17 cellular contexts compared by ENCODE assay signal in the genomic region with DNA sequence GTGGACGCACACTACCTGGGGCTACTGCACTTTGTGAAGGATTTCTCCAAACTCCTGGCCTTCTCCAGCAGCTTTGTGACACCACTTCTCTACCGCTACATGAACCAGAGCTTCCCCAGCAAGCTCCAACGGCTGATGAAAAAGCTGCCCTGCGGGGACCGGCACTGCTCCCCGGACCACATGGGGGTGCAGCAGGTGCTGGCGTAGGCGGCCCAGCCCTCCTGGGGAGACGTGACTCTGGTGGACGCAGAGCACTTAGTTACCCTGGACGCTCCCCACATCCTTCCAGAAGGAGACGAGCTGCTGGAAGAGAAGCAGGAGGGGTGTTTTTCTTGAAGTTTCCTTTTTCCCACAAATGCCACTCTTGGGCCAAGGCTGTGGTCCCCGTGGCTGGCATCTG. TPM values are rescaled to one million over a fixed set of nuclear protein-coding genes. Genes with fewer than 3 reads are reported as not detected.
A peak's percentile ranks its signal among the peaks of the same experiment; 100 is the strongest.
DNase-seq lines count a peak whose midpoint lies in the region; ATAC-seq and TF ChIP-seq lines count a peak whose summit lies in the region.
"Had no signal": no experiment of that assay in that cellular context is flagged by ENCODE, and none has a peak within 500 bp of the region (broad histone marks: within the 10 kb centered on the region; RNA-seq: fewer than 3 reads in every experiment).

No MANE protein-coding gene starts in this region.

- no peak overlapping the region for H3K4me2 ChIP-seq in neuronal stem cell (ENCODE audit: insufficient read depth, low read length, poor library complexity, severe bottlenecking)
- H3K4me2 ChIP-seq: A549, KMS-11 had no signal

- H3K18ac ChIP-seq in neuronal stem cell (ENCODE audit: low read length): no peak overlapping the region

- no peak for ATAC-seq in HG03342 (IDR thresholded peaks at IDR 0.05; ENCODE audit: unreplicated experiment)
- ATAC-seq: A549 had no signal

- no peak overlapping the region for H2BK120ac ChIP-seq in neuronal stem cell (ENCODE audit: low read depth, low read length)

- peaks cover 37% of the 10 kb centered on the region for H3K36me3 Mint-ChIP-seq in dendritic cell treated with granulocyte-macrophage colony-stimulating factor and Interleukin-4, amounts not matched to agents 40 ng/mL and 50 ng/mL, for 4 days (ENCODE audit: low read depth)
- peaks cover 11% of the 10 kb centered on the region for H3K36me3 Mint-ChIP-seq in Calu3 (ENCODE audit: insufficient read depth, unreplicated experiment)
- H3K36me3 Mint-ChIP-seq in Caco-2 (ENCODE audit: insufficient read depth, unreplicated experiment): peaks cover 7% of the 10 kb centered on the region
- H3K36me3 Mint-ChIP-seq: CD4-positive, CD25-positive, alpha-beta regulatory T cell had no signal

- H3K4me3 Mint-ChIP-seq in dendritic cell treated with granulocyte-macrophage colony-stimulating factor and Interleukin-4, amounts not matched to agents 40 ng/mL and 50 ng/mL, for 4 days: no peak overlapping the region
- no peak overlapping the region for H3K4me3 Mint-ChIP-seq in Calu3 (ENCODE audit: low read depth, unreplicated experiment)
- no peak overlapping the region for H3K4me3 Mint-ChIP-seq in Caco-2 (ENCODE audit: unreplicated experiment)
- H3K4me3 Mint-ChIP-seq: HFFc6 had no signal

- H3K36me3 ChIP-seq in right atrium auricular region (peaks cover 10% of the 10 kb centered on the region), left ventricle myocardium inferior (peaks cover 19% of the 10 kb centered on the region), neuronal stem cell (replicated peaks in 1 of 2; ENCODE audit: control insufficient read depth in 2 of 2, insufficient read depth in 2 of 2, low read length in 2 of 2) (peaks cover 7 to 9% of the 10 kb centered on the region in 2 donors), Caco-2 (ENCODE audit: control insufficient read depth, insufficient read depth, low read length) (no peaks in the 10 kb centered on the region)
- H3K36me3 ChIP-seq: MG63 had no signal

- H3K4me1 Mint-ChIP-seq in dendritic cell treated with granulocyte-macrophage colony-stimulating factor and Interleukin-4, amounts not matched to agents 40 ng/mL and 50 ng/mL, for 4 days (ENCODE audit: low read depth): peaks cover 74% of the 10 kb centered on the region
- H3K4me1 Mint-ChIP-seq in Calu3 (ENCODE audit: low read depth, unreplicated experiment) (no peaks in the 10 kb centered on the region), Caco-2 (ENCODE audit: low read depth, unreplicated experiment) (no peaks in the 10 kb centered on the region)

- CTCF ChIA-PET in Calu3 (lab: Charles Lee): interaction anchor here (1.2 kb wide), 1 partner anchor 65 kb away, joined by 3 read pairs; no protein-coding TSS in a partner anchor
- CTCF ChIA-PET in Caco-2 (lab: Charles Lee): no interaction called here

- H2BK12ac ChIP-seq in neuronal stem cell (ENCODE audit: low read length): no peak overlapping the region

- peaks cover 14% of the 10 kb centered on the region for H3K79me1 ChIP-seq in neuronal stem cell (ENCODE audit: low read depth, low read length)

- DNase-seq in right atrium auricular region (ENCODE audit: low spot score) (no peak), left ventricle myocardium inferior (no peak), neuronal stem cell (ENCODE audit: low spot score) (no peak), Calu3 (no peak), NCI-H1105 (lab: John Stamatoyannopoulos, UW) (no peak), Caco-2 (no peak)
- DNase-seq: HFFc6, MG63, NCI-H1105 treated with DMSO at 0.1 percent for 48 hours, NCI-H187, NCI-H510A treated with DMSO at 0.1 percent for 48 hours, SIG-M5 had no signal

- H3K4me1 ChIP-seq in right atrium auricular region (peaks cover 0 to 54% of the 10 kb centered on the region in 2 donors), left ventricle myocardium inferior (peaks cover 61% of the 10 kb centered on the region), neuronal stem cell (ENCODE audit: control insufficient read depth in 2 of 2, insufficient read depth in 1 of 2, low read depth in 1 of 2, low read length in 2 of 2) (peaks cover 14 to 38% of the 10 kb centered on the region in 2 donors), Caco-2 (no peaks in the 10 kb centered on the region)
- H3K4me1 ChIP-seq: A549 had no signal

- H2AFZ ChIP-seq in neuronal stem cell (ENCODE audit: low read length): no peak overlapping the region

- H3K9ac ChIP-seq in neuronal stem cell (ENCODE audit: low read depth, low read length, poor library complexity): no peak overlapping the region
- H3K9ac ChIP-seq: KMS-11 had no signal

- peak overlapping the region; percentile 92 for H3K23ac ChIP-seq in neuronal stem cell (ENCODE audit: low read depth, low read length, poor library complexity)

- POLR2A ChIA-PET in Caco-2 (lab: Charles Lee): no interaction called here

- H4K91ac ChIP-seq in neuronal stem cell (ENCODE audit: low read depth, low read length, poor library complexity): no peak overlapping the region

- H2BK15ac ChIP-seq in neuronal stem cell (ENCODE audit: low read length): no peak overlapping the region

- intact Hi-C loops in left ventricle myocardium inferior (cut with micrococcal nuclease): no loop called here
- intact Hi-C loops in dendritic cell treated with granulocyte-macrophage colony-stimulating factor and Interleukin-4, amounts not matched to agents 40 ng/mL and 50 ng/mL, for 4 days (cut with micrococcal nuclease): no loop called here
- intact Hi-C loops in Calu3 (cut with micrococcal nuclease; ENCODE audit: unreplicated experiment): no loop called here
- intact Hi-C loops in Caco-2 (cut with micrococcal nuclease; ENCODE audit: unreplicated experiment): no loop called here

- no CpG with 5 or more reads among the region's 13 CpGs for WGBS in neuronal stem cell (ENCODE audit: extremely low coverage in 2 of 2, insufficient read length in 2 of 2, insufficient replicate concordance in 1 of 2), 2 donors

- H3K27ac Mint-ChIP-seq in dendritic cell treated with granulocyte-macrophage colony-stimulating factor and Interleukin-4, amounts not matched to agents 40 ng/mL and 50 ng/mL, for 4 days: peak overlapping the region; percentile 76
- H3K27ac Mint-ChIP-seq in Calu3 (ENCODE audit: unreplicated experiment) (no peak overlapping the region), Caco-2 (ENCODE audit: unreplicated experiment) (no peak overlapping the region)
- H3K27ac Mint-ChIP-seq: HFFc6 had no signal

- H3K9me3 ChIP-seq in right atrium auricular region (no peaks in the 10 kb centered on the region), left ventricle myocardium inferior (replicated peaks) (no peaks in the 10 kb centered on the region), neuronal stem cell (replicated peaks in 1 of 2; ENCODE audit: control insufficient read depth in 2 of 2, insufficient read depth in 1 of 2, low read depth in 1 of 2, low read length in 2 of 2) (no peaks in the 10 kb centered on the region), Caco-2 (peaks cover 5% of the 10 kb centered on the region; the same call in 1 of the 2 replicates)
- H3K9me3 ChIP-seq: A549, MG63 had no signal

- no peak overlapping the region for H3K4ac ChIP-seq in neuronal stem cell (ENCODE audit: low read length)

- H3K4me3 ChIP-seq in right atrium auricular region (no peak overlapping the region), left ventricle myocardium inferior (no peak overlapping the region), neuronal stem cell (ENCODE audit: low read length in 2 of 2) (no peak overlapping the region), Caco-2 (ENCODE audit: low read depth, low read length) (no peak overlapping the region)
- H3K4me3 ChIP-seq: A549, MG63 had no signal

- BruUV-seq in Calu3 (replicated peaks; lab: Mats Ljungman, UMichigan) (no TSS peak), Caco-2 (replicated peaks; lab: Mats Ljungman, UMichigan) (no TSS peak)

- TF ChIP-seq CTCF in right atrium auricular region (IDR thresholded peaks at IDR 0.05) (no peak), left ventricle myocardium inferior (IDR thresholded peaks at IDR 0.05; ENCODE audit: borderline replicate concordance) (no peak), Calu3 (IDR thresholded peaks at IDR 0.05; ENCODE audit: unreplicated experiment) (no peak), Caco-2 (IDR thresholded peaks at IDR 0.05; ENCODE audit: insufficient read depth in 1 of 2, low read depth in 1 of 2, low read length in 1 of 2, severe bottlenecking in 1 of 2, unreplicated experiment in 1 of 2) (no peak)

- no peak overlapping the region for H2BK5ac ChIP-seq in neuronal stem cell (ENCODE audit: low read length)

- H3K9me3 Mint-ChIP-seq in dendritic cell treated with granulocyte-macrophage colony-stimulating factor and Interleukin-4, amounts not matched to agents 40 ng/mL and 50 ng/mL, for 4 days: no peaks in the 10 kb centered on the region
- H3K9me3 Mint-ChIP-seq in Calu3 (ENCODE audit: low read depth, unreplicated experiment): no peaks in the 10 kb centered on the region
- H3K9me3 Mint-ChIP-seq in Caco-2 (ENCODE audit: unreplicated experiment): no peaks in the 10 kb centered on the region
- H3K9me3 Mint-ChIP-seq: CD4-positive, CD25-positive, alpha-beta regulatory T cell; HFFc6 had no signal

- peak overlapping the region; percentile 90 for H2AK5ac ChIP-seq in neuronal stem cell (ENCODE audit: low read depth, low read length)

- H3K27ac ChIP-seq in right atrium auricular region: peak overlapping the region; percentile 40 to 64
- H3K27ac ChIP-seq in left ventricle myocardium inferior (replicated peaks): no peak overlapping the region
- H3K27ac ChIP-seq in neuronal stem cell (replicated peaks; ENCODE audit: low read length): no peak overlapping the region
- H3K27ac ChIP-seq: A549, KMS-11 had no signal

- no peak overlapping the region for H4K8ac ChIP-seq in neuronal stem cell (ENCODE audit: low read depth, low read length)

- no peak overlapping the region for H3K14ac ChIP-seq in neuronal stem cell (ENCODE audit: low read length)

- H3K27me3 Mint-ChIP-seq in dendritic cell treated with granulocyte-macrophage colony-stimulating factor and Interleukin-4, amounts not matched to agents 40 ng/mL and 50 ng/mL, for 4 days: peaks cover 86% of the 10 kb centered on the region
- H3K27me3 Mint-ChIP-seq in Calu3 (ENCODE audit: unreplicated experiment) (no peaks in the 10 kb centered on the region), Caco-2 (ENCODE audit: insufficient read depth, unreplicated experiment) (no peaks in the 10 kb centered on the region)

- H3K27me3 ChIP-seq in right atrium auricular region (no peaks in the 10 kb centered on the region), left ventricle myocardium inferior (ENCODE audit: low read depth) (no peaks in the 10 kb centered on the region), neuronal stem cell (ENCODE audit: control insufficient read depth in 3 of 3, insufficient read depth in 3 of 3, low read depth in 1 of 3, low read length in 3 of 3) (peaks cover 0 to 2% (median 0%) of the 10 kb centered on the region in 3 experiments), Caco-2 (replicated peaks; ENCODE audit: control insufficient read depth, insufficient read depth, low read length) (no peaks in the 10 kb centered on the region)
- H3K27me3 ChIP-seq: MG63 had no signal

RNA-seq across cellular contexts. Expression of a gene that starts 14.0 kb away (rescaled TPM):
- total RNA-seq in right atrium auricular region (10 to 100 TPM; 13.4 to 18.6 TPM), left ventricle myocardium inferior (29.8 TPM), Calu3 (2022) (0.66 and 1.8 TPM in 2 replicates), Caco-2 (2022) (1.8 and 3.0 TPM in 2 replicates)
- polyA plus RNA-seq in neuronal stem cell (2013, experiment 1 of 2): 1.7 TPM
- 1.5 TPM for polyA plus RNA-seq in neuronal stem cell (2013, experiment 2 of 2)

RNA-seq across cellular contexts. Expression of a gene that starts 29.6 kb away (rescaled TPM):
- 1 to 10 TPM; 4.6 to 6.9 TPM for total RNA-seq in right atrium auricular region
- total RNA-seq in left ventricle myocardium inferior: 3.0 TPM
- 0.63 TPM for polyA plus RNA-seq in neuronal stem cell (2013, experiment 1 of 2)
- 0.66 TPM for polyA plus RNA-seq in neuronal stem cell (2013, experiment 2 of 2)
- total RNA-seq in Calu3 (2022): 0.26 and 1.1 TPM in 2 replicates
- total RNA-seq in Caco-2 (2022): 0.25 TPM in 1 of 2 replicates, not detected in the other
- total RNA-seq: CD4-positive, CD25-positive, alpha-beta regulatory T cell had no signal

Comparison
In these comparisons a context has a peak if more than half of its experiments do, and no peak if none do; other contexts are left out.
1. H3K27ac ChIP-seq: peak in right atrium auricular region (2 of 2); none in left ventricle myocardium inferior (single experiment) and neuronal stem cell (single experiment).